In the genomic region with DNA sequence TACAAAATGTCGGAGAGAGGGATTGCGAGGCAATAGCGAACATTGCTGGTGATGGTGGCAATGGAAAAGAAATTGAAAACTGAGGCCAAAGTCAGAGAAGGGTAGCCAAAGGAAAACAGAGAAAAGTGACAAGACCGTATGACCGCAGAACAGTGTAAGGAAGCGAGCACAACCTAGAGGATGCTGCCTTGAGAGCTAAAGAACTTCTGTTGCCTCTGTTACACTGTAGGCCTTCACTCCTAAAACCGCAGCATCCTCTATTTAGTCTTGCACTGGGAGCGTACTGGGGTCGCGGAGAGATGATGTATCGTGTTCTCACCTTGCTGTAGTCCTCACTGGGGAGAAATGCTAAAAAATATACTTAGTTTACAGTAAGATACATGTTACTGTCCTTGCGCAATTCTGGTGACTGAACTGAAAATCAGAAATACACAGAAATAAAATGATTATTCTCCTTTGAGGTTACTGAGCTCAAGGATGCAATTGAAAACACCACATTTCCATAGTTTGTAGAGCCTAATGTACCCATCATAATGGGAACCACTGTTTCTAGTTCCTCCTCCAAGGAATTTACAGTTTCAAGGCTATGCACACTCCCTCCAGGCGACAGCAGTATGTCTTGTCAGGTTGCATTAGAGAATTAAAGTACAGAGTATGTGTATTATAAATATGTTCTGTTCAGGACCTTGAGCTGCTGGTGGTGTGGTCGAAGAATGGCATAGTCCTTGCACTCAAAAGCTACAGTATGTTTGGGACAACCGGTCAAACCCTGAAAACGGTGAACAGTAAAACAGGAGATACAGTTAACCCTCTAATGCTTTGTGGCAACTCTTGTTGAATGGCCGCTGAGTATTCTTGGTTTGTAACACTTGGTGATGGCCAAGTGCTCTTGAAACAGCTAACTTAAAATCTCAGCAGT, we compare ENCODE assay signal across 2 cellular contexts.
TF ChIP-seq lines count a peak whose summit lies in the region.

No MANE protein-coding gene starts in this region.

TF ChIP-seq in HEK293, 187 proteins besides CTCF, POLR2A, EP300 and RAD21 (continued from another document):
- TF ChIP-seq, protein P1, sequence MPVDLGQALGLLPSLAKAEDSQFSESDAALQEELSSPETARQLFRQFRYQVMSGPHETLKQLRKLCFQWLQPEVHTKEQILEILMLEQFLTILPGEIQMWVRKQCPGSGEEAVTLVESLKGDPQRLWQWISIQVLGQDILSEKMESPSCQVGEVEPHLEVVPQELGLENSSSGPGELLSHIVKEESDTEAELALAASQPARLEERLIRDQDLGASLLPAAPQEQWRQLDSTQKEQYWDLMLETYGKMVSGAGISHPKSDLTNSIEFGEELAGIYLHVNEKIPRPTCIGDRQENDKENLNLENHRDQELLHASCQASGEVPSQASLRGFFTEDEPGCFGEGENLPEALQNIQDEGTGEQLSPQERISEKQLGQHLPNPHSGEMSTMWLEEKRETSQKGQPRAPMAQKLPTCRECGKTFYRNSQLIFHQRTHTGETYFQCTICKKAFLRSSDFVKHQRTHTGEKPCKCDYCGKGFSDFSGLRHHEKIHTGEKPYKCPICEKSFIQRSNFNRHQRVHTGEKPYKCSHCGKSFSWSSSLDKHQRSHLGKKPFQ (tag by site-specific recombination; IDR thresholded peaks at IDR 0.05), result 0 out of 2 replicates have a peak, but pooled peaks have one; percentile 2
- TF ChIP-seq ZFP37 (tag by site-specific recombination; IDR thresholded peaks at IDR 0.05) (peak; percentile 20; the same call in 1 of the 2 replicates), KLF10 (tag by site-specific recombination; IDR thresholded peaks at IDR 0.05) (0 out of 2 replicates have a peak, but pooled peaks have one; percentile 8), ZNF324 (tag by site-specific recombination; IDR thresholded peaks at IDR 0.05) (no peak), ZBTB17 (tag by site-specific recombination; IDR thresholded peaks at IDR 0.05) (peak; percentile 68), PRDM1 (tag by site-specific recombination; IDR thresholded peaks at IDR 0.05) (peak; percentile 99)

TF ChIP-seq in neural cell, 6 proteins besides CTCF, POLR2A, EP300 and RAD21 (continued from another document):
- TF ChIP-seq SMC3 (conservative IDR thresholded peaks at IDR 0.05; ENCODE audit: poor library complexity) (no peak), EZH2 (IDR thresholded peaks at IDR 0.05; ENCODE audit: borderline replicate concordance, insufficient read depth, low read length, poor library complexity, severe bottlenecking) (no peak), POLR2AphosphoS5 (IDR thresholded peaks at IDR 0.05) (no peak), MXI1 (conservative IDR thresholded peaks at IDR 0.05; ENCODE audit: poor library complexity, severe bottlenecking) (no peak)
